Comparison of ENCODE assay signal across 8 cellular contexts in the genomic region with DNA sequence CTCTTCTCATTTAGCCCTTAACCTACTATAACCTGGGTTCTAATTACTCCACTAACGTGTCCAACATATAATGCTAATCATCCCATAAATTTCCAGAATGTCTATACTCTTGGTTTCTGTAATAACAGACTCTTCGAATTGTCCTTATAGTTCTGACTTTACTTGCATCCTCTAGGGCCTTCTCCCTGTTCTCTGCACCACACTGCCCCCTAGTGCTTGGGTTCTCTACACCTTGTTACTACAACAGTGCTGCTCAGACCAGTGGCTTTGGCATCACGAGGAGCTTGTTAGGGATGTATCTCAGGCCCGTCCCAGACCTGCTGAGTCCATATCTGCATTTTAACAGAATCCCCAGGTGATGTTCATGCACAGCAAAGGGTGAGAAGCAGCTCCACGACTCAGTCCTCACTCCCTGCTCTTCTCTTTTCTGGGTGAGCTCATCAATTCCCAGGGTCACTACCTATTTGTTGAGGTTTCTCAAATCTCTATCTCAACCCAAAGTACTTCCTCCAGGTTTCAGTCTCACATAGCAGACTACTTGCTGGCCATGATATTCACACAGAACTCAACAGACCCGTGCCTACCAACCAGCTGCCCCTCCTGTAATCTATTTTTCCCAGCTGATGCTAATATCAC. TPM values are rescaled to one million over a fixed set of nuclear protein-coding genes. Genes with fewer than 3 reads are reported as not detected.
DNase-seq lines count a peak whose midpoint lies in the region; ATAC-seq and TF ChIP-seq lines count a peak whose summit lies in the region.

No MANE protein-coding gene starts in this region.

- no peak overlapping the region for H3K27ac ChIP-seq in left lung

- H3K4me3 Mint-ChIP-seq in CD14-positive monocyte = no peak overlapping the region

- H3K36me3 ChIP-seq in left lung = no peaks in the 10 kb centered on the region

- intact Hi-C loops in CD14-positive monocyte (cut with micrococcal nuclease) = no loop called here
- intact Hi-C loops in left lung (cut with DNase I) = no loop called here

- H3K4me1 ChIP-seq in left lung = no peaks in the 10 kb centered on the region

- H3K27ac Mint-ChIP-seq in CD14-positive monocyte = no peak overlapping the region

- DNase-seq in CD14-positive monocyte (ENCODE audit: low spot score) (peak; percentile 68), NCI-H345 treated with DMSO at 0.1 percent for 48 hours (lab: John Stamatoyannopoulos, UW; ENCODE audit: unreplicated experiment) (peak; percentile 68), cerebellar cortex (ENCODE audit: low spot score) (peak; percentile 75), left lung (peak in 1 of 2 donors; percentile 84)
- DNase-seq in activated CD4-positive, CD25-positive, alpha-beta regulatory T cell treated with anti-CD3 and anti-CD28 coated beads, Interleukin-2, amount 50 U/mL, for 16 hours (ENCODE audit: low read depth, low spot score) = peak; percentile 77
- DNase-seq in stimulated activated CD4-positive, alpha-beta T cell treated with anti-CD3 and anti-CD28 coated beads, TNF-alpha, amount 100 ng/mL, for 48 hours (ENCODE audit: low read depth in 3 of 3) = peak; percentile 75 to 93 (median 88)

- H3K9me3 Mint-ChIP-seq in CD14-positive monocyte = no peaks in the 10 kb centered on the region

- TF ChIP-seq CTCF in CD14-positive monocyte (IDR thresholded peaks at IDR 0.05) = peak; percentile 79
- TF ChIP-seq CTCF in left lung (IDR thresholded peaks at IDR 0.05) = peak; percentile 80 to 85

- no peaks in the 10 kb centered on the region for H3K9me3 ChIP-seq in left lung

- no peak overlapping the region for H3K4me3 ChIP-seq in left lung

- no peaks in the 10 kb centered on the region for H3K4me1 Mint-ChIP-seq in CD14-positive monocyte

- no peaks in the 10 kb centered on the region for H3K27me3 ChIP-seq in left lung

- ATAC-seq in GM19324 (IDR thresholded peaks at IDR 0.05; ENCODE audit: low FRiP score, unreplicated experiment) (peak; percentile 83), HG03342 (IDR thresholded peaks at IDR 0.05; ENCODE audit: unreplicated experiment) (peak; percentile 91), left lung (peak; percentile 99)

- H3K36me3 Mint-ChIP-seq in CD14-positive monocyte = no peaks in the 10 kb centered on the region

- peaks cover 0 to 4% (median 4%) of the 10 kb centered on the region in 3 donors for H3K27me3 Mint-ChIP-seq in CD14-positive monocyte (ENCODE audit: low read depth in 3 of 3)

RNA-seq across cellular contexts. Expression of gene DDX1, which starts 14.5 kb away (rescaled TPM):
- 10 to 100 TPM; 30.1 to 35.4 TPM for polyA plus RNA-seq in CD14-positive monocyte
- total RNA-seq in left lung = 10 to 100 TPM; 74.2 to 80.3 TPM

RNA-seq across cellular contexts. Expression of gene NBAS, which starts 16.1 kb away (rescaled TPM):
- 10 to 100 TPM in 1 of 2 donors, 1 to 10 TPM in 1; 8.9 to 10.9 TPM for polyA plus RNA-seq in CD14-positive monocyte
- total RNA-seq in left lung = 10 to 100 TPM; 36.6 to 45.7 TPM
